8 cellular contexts compared by ENCODE assay signal in the genomic region with DNA sequence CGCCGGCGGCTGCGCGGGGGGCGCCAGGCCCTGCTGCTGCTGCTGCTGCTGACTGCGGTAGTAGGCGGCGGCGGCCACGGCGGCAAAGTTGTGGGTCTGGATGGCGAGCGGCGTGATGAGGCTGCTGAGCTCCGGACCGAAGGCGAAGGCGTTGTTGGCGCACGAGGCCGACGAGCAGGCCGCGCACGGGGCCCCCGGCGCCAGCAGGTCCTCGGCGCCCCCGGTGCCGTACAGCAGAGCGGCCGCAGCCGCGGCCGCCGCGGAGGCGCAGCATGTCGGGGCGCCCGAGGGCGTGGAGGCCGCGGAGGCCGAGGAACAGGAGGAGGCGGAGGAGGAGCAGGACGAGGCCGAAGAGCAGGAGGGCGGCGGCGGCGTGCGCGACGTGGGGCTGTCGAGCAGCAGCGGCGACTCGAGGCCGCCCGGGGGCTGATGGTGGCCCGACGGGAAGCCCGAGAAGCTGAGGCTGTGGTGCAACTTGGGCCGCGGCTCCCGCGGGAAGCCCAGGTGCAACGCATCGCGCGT. TPM values are rescaled to one million over a fixed set of nuclear protein-coding genes. Genes with fewer than 3 reads are reported as not detected.
A peak's percentile ranks its signal among the peaks of the same experiment; 100 is the strongest.
DNase-seq lines count a peak whose midpoint lies in the region; ATAC-seq, FAIRE-seq and TF ChIP-seq lines count a peak whose summit lies in the region.

No MANE protein-coding gene starts in this region.

- H3K27ac Mint-ChIP-seq in Caco-2 (ENCODE audit: unreplicated experiment): peak overlapping the region; percentile 85
- H3K27ac Mint-ChIP-seq in stimulated activated naive B cell treated with anti-CD40 and anti-IgM and Interleukin-4, amounts not matched to agents 10 μg/mL and 1 μg/mL and 100 μg/mL, for 72 hours: peak overlapping the region; percentile 99

- H3K27me3 ChIP-seq in Caco-2 (replicated peaks; ENCODE audit: control insufficient read depth, insufficient read depth, low read length) (no peaks in the 10 kb centered on the region), Peyer's patch (no peaks in the 10 kb centered on the region), GM12878 (replicated peaks in 1 of 2; ENCODE audit: control insufficient read depth in 2 of 2, insufficient read depth in 2 of 2, low read length in 1 of 2) (no peaks in the 10 kb centered on the region), HepG2 (ENCODE audit: control insufficient read depth in 1 of 2, insufficient read depth in 2 of 2, low read length in 2 of 2) (no peaks in the 10 kb centered on the region; a peak in 1 of 5 replicates)

- H3K79me2 ChIP-seq in GM12878 (ENCODE audit: control insufficient read depth, insufficient read depth, low read length): peaks cover 71% of the 10 kb centered on the region
- peaks cover 58% of the 10 kb centered on the region for H3K79me2 ChIP-seq in HepG2 (ENCODE audit: insufficient read depth, low read length)

- H3K4me3 ChIP-seq in Caco-2 (ENCODE audit: low read depth, low read length) (peak overlapping the region; percentile 98), Peyer's patch (peak overlapping the region; percentile 74 to 95 (median 84)), GM12878 (peak overlapping the region; percentile 81), HepG2 (replicated peaks in 1 of 3; ENCODE audit: insufficient read depth in 1 of 3, low read depth in 2 of 3, low read length in 3 of 3) (peak overlapping the region; percentile 80 to 97 (median 89))

- TF ChIP-seq RAD21 in GM12878 (IDR thresholded peaks at IDR 0.05; ENCODE audit: insufficient read depth, low read depth, low read length) (no peak), HepG2 (CRISPR knock-in tag; IDR thresholded peaks at IDR 0.05) (no peak)

- H3K4me2 ChIP-seq in GM12878 (ENCODE audit: control insufficient read depth, insufficient read depth) (peak overlapping the region; percentile 99), HepG2 (ENCODE audit: low read depth, low read length) (peak overlapping the region; percentile 99)

- H3K27ac ChIP-seq in Peyer's patch (peak overlapping the region; percentile 94 to 100 (median 100)), GM12878 (ENCODE audit: control insufficient read depth, insufficient read depth) (peak overlapping the region; percentile 97), HepG2 (ENCODE audit: extremely low read length, insufficient read depth, low read length) (peak overlapping the region; percentile 95)

- intact Hi-C loops in Caco-2 (cut with micrococcal nuclease; ENCODE audit: unreplicated experiment): loop anchor here (5.0 kb wide), 2 partner anchors 198 to 412 kb away; no protein-coding TSS in a partner anchor
- intact Hi-C loops in GM12878 (cut with micrococcal nuclease; ENCODE audit: unreplicated experiment): loop anchor here (5.0 to 10.0 kb wide), 5 partner anchors 163 to 412 kb away; no protein-coding TSS in a partner anchor
- intact Hi-C loops in HepG2 (cut with micrococcal nuclease; ENCODE audit: unreplicated experiment): loop anchor here (1.0 to 5.0 kb wide), 2 partner anchors 32 to 202 kb away; no protein-coding TSS in a partner anchor

- in situ Hi-C loops in GM12878 (cut with MboI) (no loop called here), HepG2 (cut with HindIII; ENCODE audit: extremely low pct_ligation_motif_present, low pct_unique_long_range_greater_than_20kb) (loop anchor here (5.0 to 10.0 kb wide), 6 partner anchors 60 to 397 kb away; no protein-coding TSS in a partner anchor)

- TF ChIP-seq EP300 in GM12878 (IDR thresholded peaks at IDR 0.05; ENCODE audit: borderline replicate concordance in 1 of 2, control insufficient read depth in 1 of 2, low read depth in 2 of 2, low read length in 2 of 2) (no peak), HepG2 (IDR thresholded peaks at IDR 0.05; ENCODE audit: low read depth in 2 of 2, low read length in 2 of 2) (no peak), HepG2 (CRISPR knock-in tag; IDR thresholded peaks at IDR 0.05; ENCODE audit: borderline replicate concordance) (no peak)

- peak in 1 of 2 donors; percentile 13 for TF ChIP-seq POLR2A in Peyer's patch (IDR thresholded peaks at IDR 0.05)
- no peak for TF ChIP-seq POLR2A in GM12878 (IDR thresholded peaks at IDR 0.05; ENCODE audit: low read depth, low read length)
- TF ChIP-seq POLR2A in HepG2 (IDR thresholded peaks at IDR 0.05; ENCODE audit: insufficient read depth in 1 of 2, low read depth in 2 of 2, low read length in 2 of 2): no peak

- H3K4me1 Mint-ChIP-seq in Caco-2 (ENCODE audit: low read depth, unreplicated experiment): peaks cover 22% of the 10 kb centered on the region
- H3K4me1 Mint-ChIP-seq in stimulated activated naive B cell treated with anti-CD40 and anti-IgM and Interleukin-4, amounts not matched to agents 10 μg/mL and 1 μg/mL and 100 μg/mL, for 72 hours: peaks cover 39 to 84% of the 10 kb centered on the region in 2 donors

- RAD21 ChIA-PET in GM12878 (lab: Charles Lee; ENCODE audit: unreplicated experiment): interaction anchor here (1.0 to 6.8 kb wide), 18 partner anchors 14 to 260 kb away, joined by 3 to 151 read pairs (median 5); no protein-coding TSS in a partner anchor

- H3K9ac ChIP-seq in GM12878 (ENCODE audit: control insufficient read depth, insufficient read depth, low read length) (peak overlapping the region; percentile 82), HepG2 (ENCODE audit: insufficient read depth, low read depth, low read length) (peak overlapping the region; percentile 96)

- H3K36me3 ChIP-seq in Caco-2 (ENCODE audit: control insufficient read depth, insufficient read depth, low read length) (peaks cover 21% of the 10 kb centered on the region), Peyer's patch (peaks cover 0 to 37% (median 4%) of the 10 kb centered on the region in 3 donors), GM12878 (ENCODE audit: control insufficient read depth in 2 of 2, insufficient read depth in 2 of 2, low read length in 1 of 2) (no peaks in the 10 kb centered on the region; a peak in 3 of 4 replicates), HepG2 (replicated peaks in 1 of 2; ENCODE audit: control insufficient read depth in 1 of 2, insufficient read depth in 2 of 2, low read length in 2 of 2) (peaks cover 3 to 10% of the 10 kb centered on the region in 2 experiments; a peak in 4 of 5 replicates)

- DNase-seq in Caco-2: peak; percentile 61 to 62
- DNase-seq in Peyer's patch: peak in 1 of 3 donors; percentile 71
- DNase-seq in GM12878 (ENCODE audit: low read depth, low spot score): no peak
- no peak for DNase-seq in HepG2 (ENCODE audit: low spot score)
- peak; percentile 42 for DNase-seq in stimulated activated naive B cell treated with anti-CD40 and anti-IgM and Interleukin-4, amounts not matched to agents 10 μg/mL and 1 μg/mL and 100 μg/mL, for 72 hours
- no peak for DNase-seq in NCI-H1417 treated with DMSO at 0.1 percent for 48 hours (lab: John Stamatoyannopoulos, UW)
- DNase-seq in NCI-H1417 (lab: John Stamatoyannopoulos, UW): no peak

- POLR2A ChIA-PET in Caco-2 (lab: Charles Lee): interaction anchor here (0.7 to 1.9 kb wide), 4 partner anchors 30 to 250 kb away, joined by 3 to 11 read pairs (median 4); no protein-coding TSS in a partner anchor
- POLR2A ChIA-PET in GM12878 (lab: Charles Lee): interaction anchor here (0.6 to 2.9 kb wide), 6 partner anchors 9 to 90 kb away, joined by 3 to 17 read pairs (median 4); no protein-coding TSS in a partner anchor
- POLR2A ChIA-PET in HepG2 (lab: Yijun Ruan, JAX): interaction anchor here (0.7 to 13.7 kb wide), 23 partner anchors 17 to 298 kb away, joined by 3 to 324 read pairs (median 3); no protein-coding TSS in a partner anchor

- no peak for ATAC-seq in GM12878
- ATAC-seq in HepG2: no peak
- ATAC-seq in stimulated activated naive B cell treated with anti-CD40 and anti-IgM and Interleukin-4, amounts not matched to agents 10 μg/mL and 1 μg/mL and 100 μg/mL, for 72 hours (replicated peaks): no peak
- no peak for ATAC-seq in GM18909 (IDR thresholded peaks at IDR 0.05; ENCODE audit: poor library complexity, unreplicated experiment)

- BruUV-seq in Caco-2 (replicated peaks; lab: Mats Ljungman, UMichigan): no TSS peak
- no TSS peak for BruUV-seq in GM12878 (replicated peaks; lab: Mats Ljungman, UMichigan)
- BruUV-seq in HepG2 (replicated peaks; lab: Mats Ljungman, UMichigan): no TSS peak

- peak overlapping the region; percentile 70 for H3K4me3 Mint-ChIP-seq in Caco-2 (ENCODE audit: unreplicated experiment)
- H3K4me3 Mint-ChIP-seq in stimulated activated naive B cell treated with anti-CD40 and anti-IgM and Interleukin-4, amounts not matched to agents 10 μg/mL and 1 μg/mL and 100 μg/mL, for 72 hours: peak overlapping the region; percentile 89 to 94

- TF ChIP-seq CTCF in Caco-2 (IDR thresholded peaks at IDR 0.05; ENCODE audit: insufficient read depth in 1 of 2, low read depth in 1 of 2, low read length in 1 of 2, severe bottlenecking in 1 of 2, unreplicated experiment in 1 of 2) (no peak), Peyer's patch (IDR thresholded peaks at IDR 0.05) (no peak), GM12878 (IDR thresholded peaks at IDR 0.05 in 2 of 3, conservative IDR thresholded peaks at IDR 0.05 in 1 of 3; ENCODE audit: control insufficient read depth in 2 of 3, extremely low read depth in 1 of 3, insufficient read depth in 1 of 3, low read depth in 3 of 3, low read length in 3 of 3) (no peak), HepG2 (CRISPR knock-in tag; IDR thresholded peaks at IDR 0.05) (no peak)

- no peaks in the 10 kb centered on the region for H3K27me3 Mint-ChIP-seq in Caco-2 (ENCODE audit: insufficient read depth, unreplicated experiment)
- H3K27me3 Mint-ChIP-seq in stimulated activated naive B cell treated with anti-CD40 and anti-IgM and Interleukin-4, amounts not matched to agents 10 μg/mL and 1 μg/mL and 100 μg/mL, for 72 hours: peaks cover 0 to 4% of the 10 kb centered on the region in 2 donors

- WGBS in GM12878 (ENCODE audit: insufficient coverage, insufficient replicate concordance, low lambda C conversion rate, missing lambda C conversion rate): 1% methylated on average over 70 of the region's 74 CpGs
- 0% methylated on average over 13 of the region's 74 CpGs for WGBS in HepG2 (ENCODE audit: low lambda C conversion rate)

- no peaks in the 10 kb centered on the region for H3K9me3 ChIP-seq in Caco-2
- no peaks in the 10 kb centered on the region for H3K9me3 ChIP-seq in Peyer's patch
- H3K9me3 ChIP-seq in GM12878 (replicated peaks; ENCODE audit: control insufficient read depth, insufficient read depth, low read length): no peaks in the 10 kb centered on the region
- H3K9me3 ChIP-seq in HepG2 (ENCODE audit: low read length): no peaks in the 10 kb centered on the region

- H2AFZ ChIP-seq in GM12878 (ENCODE audit: control insufficient read depth, low read depth, low read length) (no peak overlapping the region), HepG2 (ENCODE audit: low read length) (no peak overlapping the region)

- peaks cover 87% of the 10 kb centered on the region for H3K36me3 Mint-ChIP-seq in Caco-2 (ENCODE audit: insufficient read depth, unreplicated experiment)
- H3K36me3 Mint-ChIP-seq in stimulated activated naive B cell treated with anti-CD40 and anti-IgM and Interleukin-4, amounts not matched to agents 10 μg/mL and 1 μg/mL and 100 μg/mL, for 72 hours: peaks cover 18 to 33% of the 10 kb centered on the region in 2 donors

- H3K4me1 ChIP-seq in Caco-2 (peaks cover 38% of the 10 kb centered on the region), Peyer's patch (peaks cover 0 to 24% (median 10%) of the 10 kb centered on the region in 4 donors), GM12878 (ENCODE audit: control insufficient read depth, insufficient read depth, low read length) (peaks cover 29% of the 10 kb centered on the region), HepG2 (ENCODE audit: insufficient read depth, low read length) (peaks cover 50% of the 10 kb centered on the region)

- H4K20me1 ChIP-seq in GM12878 (ENCODE audit: control insufficient read depth, insufficient read depth) (no peaks in the 10 kb centered on the region), HepG2 (ENCODE audit: insufficient read depth, low read length) (peaks cover 39% of the 10 kb centered on the region)

- FAIRE-seq in GM12878 (lab: Jason Lieb, UNC) (no peak), HepG2 (lab: Jason Lieb, UNC) (no peak)

- SMC1A ChIA-PET in GM12878 (lab: Charles Lee; ENCODE audit: uncharacterized antibody, unreplicated experiment): interaction anchor here (1.0 to 11.4 kb wide), 11 partner anchors 9 to 365 kb away, joined by 3 to 147 read pairs (median 4); no protein-coding TSS in a partner anchor

- CTCF ChIA-PET in Caco-2 (lab: Charles Lee): interaction anchor here (0.6 to 0.7 kb wide), 2 partner anchors 240 to 247 kb away, joined by 3 read pairs; no protein-coding TSS in a partner anchor
- CTCF ChIA-PET in GM12878 (lab: Yijun Ruan, JAX): interaction anchor here (0.9 to 6.3 kb wide), 15 partner anchors 11 to 277 kb away, joined by 3 to 69 read pairs (median 4); no protein-coding TSS in a partner anchor
- CTCF ChIA-PET in HepG2 (lab: Yijun Ruan, JAX; ENCODE audit: low intra/inter-chr PET ratio, low total read pairs): interaction anchor here (1.0 to 1.8 kb wide), 4 partner anchors 55 to 278 kb away, joined by 3 to 6 read pairs (median 4); no protein-coding TSS in a partner anchor

- no peaks in the 10 kb centered on the region for H3K9me3 Mint-ChIP-seq in Caco-2 (ENCODE audit: unreplicated experiment)
- H3K9me3 Mint-ChIP-seq in stimulated activated naive B cell treated with anti-CD40 and anti-IgM and Interleukin-4, amounts not matched to agents 10 μg/mL and 1 μg/mL and 100 μg/mL, for 72 hours: no peaks in the 10 kb centered on the region

RNA-seq across cellular contexts. Expression of a gene that starts 1.8 kb away (rescaled TPM):
- 225 and 237 TPM in 2 replicates for total RNA-seq in Caco-2 (2022)
- 100 to 1,000 TPM in 3 of 4 donors, 10 to 100 TPM in 1; 90.4 to 227 (median 148) TPM for total RNA-seq in Peyer's patch
- total RNA-seq in GM12878 (2013; cell fraction: nucleolus; rRNA removed): 8.2 and 9.1 TPM in 2 replicates
- total RNA-seq in GM12878 (2014; rRNA removed): 3.9 and 4.9 TPM in 2 replicates
- 4.0 and 4.3 TPM in 2 replicates for total RNA-seq in GM12878 (2014; rRNA removed; fragmentation: Illumina TruSeq; extraction: Trizol)
- total RNA-seq in GM12878 (2021): 58.0 and 64.9 TPM in 2 replicates
- 14.3 TPM for polyA plus RNA-seq in GM12878 (2011; ENCODE audit: low read depth)
- 12.8 and 16.0 TPM in 2 replicates for polyA plus RNA-seq in GM12878 (2011; rRNA removed)
- polyA plus RNA-seq in GM12878 (2011; cell fraction: cytosol; rRNA removed): 7.2 TPM in 2 replicates
- polyA plus RNA-seq in GM12878 (2011; cell fraction: nucleus; rRNA removed): 16.1 and 27.5 TPM in 2 replicates
- polyA plus RNA-seq in GM12878 (2012): 30.3 and 31.6 TPM in 2 replicates
- 17.4 and 22.0 TPM in 2 replicates for polyA plus RNA-seq in GM12878 (2014; fragmentation: Illumina TruSeq; extraction: Trizol)
- polyA plus RNA-seq in GM12878 (2014; fragmentation: Nextera tagmentation; extraction: Ambion mirVana): 10 to 100 TPM; 25.5 to 43.3 TPM
- polyA plus RNA-seq in GM12878 (2014; rRNA removed): 21.7 and 28.8 TPM in 2 replicates
- polyA plus RNA-seq in GM12878 (2016; fragmentation: Nextera tagmentation; extraction: Ambion mirVana): 10 to 100 TPM in 1 of 2 experiments, 1 to 10 TPM in 1; 8.8 to 54.6 TPM
- 4.1 and 5.2 TPM in 2 replicates for polyA minus RNA-seq in GM12878 (2011; rRNA and poly(A)+ RNA removed)
- polyA minus RNA-seq in GM12878 (2011; cell fraction: cytosol; rRNA and poly(A)+ RNA removed): 21.9 and 27.0 TPM in 2 replicates
- 9.4 and 21.8 TPM in 2 replicates for polyA minus RNA-seq in GM12878 (2011; cell fraction: nucleus; rRNA and poly(A)+ RNA removed)
- total RNA-seq in HepG2 (2016; rRNA removed; fragmentation: Illumina TruSeq; extraction: Trizol): 21.8 and 32.5 TPM in 2 replicates
- total RNA-seq in HepG2 (2016; cell fraction: cytosol; rRNA removed; fragmentation: Illumina TruSeq; extraction: Trizol; ENCODE audit: low read depth): 10.9 and 11.1 TPM in 2 replicates
- total RNA-seq in HepG2 (2016; cell fraction: insoluble cytoplasmic fraction; rRNA removed; fragmentation: Illumina TruSeq; extraction: Trizol): 20.7 and 30.7 TPM in 2 replicates
- 45.2 and 45.6 TPM in 2 replicates for total RNA-seq in HepG2 (2016; cell fraction: membrane; rRNA removed; fragmentation: Illumina TruSeq; extraction: Trizol)
- 28.9 and 31.5 TPM in 2 replicates for total RNA-seq in HepG2 (2016; cell fraction: nucleus; rRNA removed; fragmentation: Illumina TruSeq; extraction: Trizol)
- 11.2 and 12.5 TPM in 2 replicates for polyA plus RNA-seq in HepG2 (2011; rRNA removed)
- 6.8 and 9.1 TPM in 2 replicates for polyA plus RNA-seq in HepG2 (2011; cell fraction: cytosol; rRNA removed)
- polyA plus RNA-seq in HepG2 (2011; cell fraction: nucleus; rRNA removed): 13.5 and 16.7 TPM in 2 replicates
- polyA plus RNA-seq in HepG2 (2012): 52.4 and 60.8 TPM in 2 replicates
- polyA plus RNA-seq in HepG2 (2016; cell fraction: cytosol; fragmentation: Illumina TruSeq; extraction: Trizol; ENCODE audit: low read depth): 10.6 and 12.4 TPM in 2 replicates
- polyA plus RNA-seq in HepG2 (2016; cell fraction: insoluble cytoplasmic fraction; fragmentation: Illumina TruSeq; extraction: Trizol; ENCODE audit: low read depth): 78.1 and 90.4 TPM in 2 replicates
- 44.3 and 47.5 TPM in 2 replicates for polyA plus RNA-seq in HepG2 (2016; cell fraction: membrane; fragmentation: Illumina TruSeq; extraction: Trizol; ENCODE audit: low read depth)
- polyA plus RNA-seq in HepG2 (2016; cell fraction: nucleus; fragmentation: Illumina TruSeq; extraction: Trizol; ENCODE audit: insufficient read depth, low read depth): 95.3 and 99.0 TPM in 2 replicates
- 3.9 and 12.4 TPM in 2 replicates for polyA minus RNA-seq in HepG2 (2011; rRNA and poly(A)+ RNA removed; ENCODE audit: low replicate concordance)
- polyA minus RNA-seq in HepG2 (2011; cell fraction: cytosol; rRNA and poly(A)+ RNA removed): 25.5 and 27.1 TPM in 2 replicates
- polyA minus RNA-seq in HepG2 (2011; cell fraction: nucleus; rRNA and poly(A)+ RNA removed): 10.1 and 12.1 TPM in 2 replicates

Comparison
In these comparisons a context has a peak if more than half of its experiments do, and no peak if none do; other contexts are left out.
1. DNase-seq: peak in Caco-2 (2 of 2) and stimulated activated naive B cell treated with anti-CD40 and anti-IgM and Interleukin-4, amounts not matched to agents 10 μg/mL and 1 μg/mL and 100 μg/mL, for 72 hours (single experiment); none in GM12878 (single experiment), HepG2 (single experiment), NCI-H1417 treated with DMSO at 0.1 percent for 48 hours (single experiment) and NCI-H1417 (0 of 3).
2. Peak in every context shown above with its lines, with median percentiles within 50 percentile points of each other: H3K4me3 ChIP-seq and H3K27ac ChIP-seq.